ENCODE assay signal across 14 cellular contexts in genomic region chr11:61042537-61042936, GRCh38. TPM values are rescaled to one million over a fixed set of nuclear protein-coding genes. Genes with fewer than 3 reads are reported as not detected.
DNase-seq lines count a peak whose midpoint lies in the region; ATAC-seq and TF ChIP-seq lines count a peak whose summit lies in the region.
"Had no signal": no experiment of that assay in that cellular context is flagged by ENCODE, and none has a peak within 500 bp of the region (broad histone marks: within the 10 kb centered on the region; RNA-seq: fewer than 3 reads in every experiment).

No MANE protein-coding gene starts in this region.

- no peaks in the 10 kb centered on the region for H3K36me3 ChIP-seq in neural cell (ENCODE audit: insufficient read depth, low read length)
- H3K36me3 ChIP-seq: tibial nerve had no signal

- H3K27me3 ChIP-seq in neural cell (ENCODE audit: insufficient read depth, low read depth, low read length): no peaks in the 10 kb centered on the region
- H3K27me3 ChIP-seq: hepatocyte, tibial nerve had no signal

- peak overlapping the region; percentile 85 to 99 for H3K27ac Mint-ChIP-seq in activated naive CD4-positive, alpha-beta T cell treated with anti-CD3 and anti-CD28 coated beads, Interleukin-2, amount 50 U/mL, for 72 hours

- H3F3A ChIP-seq in neural cell (ENCODE audit: insufficient read depth, low read length, poor library complexity, severe bottlenecking): no peaks in the 10 kb centered on the region

- H2AFZ ChIP-seq in neural cell (ENCODE audit: low read depth, low read length): peak overlapping the region; percentile 31
- H2AFZ ChIP-seq: hepatocyte had no signal

- TF ChIP-seq CTCF in neural cell (IDR thresholded peaks at IDR 0.05; ENCODE audit: poor library complexity, severe bottlenecking): no peak

- H3K9me3 Mint-ChIP-seq in activated naive CD4-positive, alpha-beta T cell treated with anti-CD3 and anti-CD28 coated beads, Interleukin-2, amount 50 U/mL, for 72 hours: no peaks in the 10 kb centered on the region

- no peaks in the 10 kb centered on the region for H3K79me2 ChIP-seq in neural cell (replicated peaks; ENCODE audit: insufficient read depth, low read length)
- H3K79me2 ChIP-seq: hepatocyte had no signal

- no peak overlapping the region for H3K4me3 ChIP-seq in neural cell (ENCODE audit: low read length)
- H3K4me3 ChIP-seq: hepatocyte, tibial nerve had no signal

- H3K4me2 ChIP-seq in neural cell (ENCODE audit: low read length): no peak overlapping the region
- H3K4me2 ChIP-seq: hepatocyte had no signal

- H4K20me1 ChIP-seq in neural cell (ENCODE audit: insufficient read depth): no peaks in the 10 kb centered on the region

- no peak for TF ChIP-seq EP300 in neural cell (conservative IDR thresholded peaks at IDR 0.05; ENCODE audit: poor library complexity, severe bottlenecking)

- H3K9me2 ChIP-seq in neural cell (ENCODE audit: insufficient read depth, low read length): no peaks in the 10 kb centered on the region

- ATAC-seq in HG03066 (IDR thresholded peaks at IDR 0.05; ENCODE audit: low read depth, unreplicated experiment) (peak; percentile 9), GM21360 (IDR thresholded peaks at IDR 0.05; ENCODE audit: unreplicated experiment) (no peak)
- ATAC-seq in activated naive CD4-positive, alpha-beta T cell treated with anti-CD3 and anti-CD28 coated beads, Interleukin-2, amount 50 U/mL, for 72 hours: peak; percentile 2 to 22
- ATAC-seq: SK-N-SH treated with all-trans-retinoic acid at 6 μM for 48 hours had no signal

- peaks cover 9 to 26% of the 10 kb centered on the region in 2 donors for H3K36me3 Mint-ChIP-seq in activated naive CD4-positive, alpha-beta T cell treated with anti-CD3 and anti-CD28 coated beads, Interleukin-2, amount 50 U/mL, for 72 hours

- H3K27ac ChIP-seq in neural cell (ENCODE audit: low read length): peak overlapping the region; percentile 67

- DNase-seq in NCI-H2029 (lab: John Stamatoyannopoulos, UW) (peak; percentile 37), NCI-H2029 treated with DMSO at 0.1 percent for 48 hours (lab: John Stamatoyannopoulos, UW) (no peak), kidney tubule cell (ENCODE audit: low spot score) (no peak), amygdala (lab: John Stamatoyannopoulos, UW) (no peak)
- DNase-seq in activated naive CD4-positive, alpha-beta T cell treated with anti-CD3 and anti-CD28 coated beads, Interleukin-2, amount 50 U/mL, for 72 hours (ENCODE audit: low spot score in 2 of 2): no peak
- DNase-seq: 8988T, GOT3 had no signal

- TF ChIP-seq RAD21 in neural cell (conservative IDR thresholded peaks at IDR 0.05): no peak

- H3K9me3 ChIP-seq in neural cell (ENCODE audit: low read length): no peaks in the 10 kb centered on the region
- H3K9me3 ChIP-seq: tibial nerve had no signal

- no peak overlapping the region for H3K9ac ChIP-seq in neural cell (ENCODE audit: low read length)

TF ChIP-seq in neural cell, 6 proteins besides CTCF, POLR2A, EP300 and RAD21:
- no peak for TF ChIP-seq MXI1 (conservative IDR thresholded peaks at IDR 0.05; ENCODE audit: poor library complexity, severe bottlenecking)

RNA-seq across cellular contexts. Expression of gene CD5, which starts 59.8 kb away (rescaled TPM):
- 100 to 1,000 TPM; 227 to 294 TPM for total RNA-seq in activated naive CD4-positive, alpha-beta T cell treated with anti-CD3 and anti-CD28 coated beads, Interleukin-2, amount 50 U/mL, for 72 hours
- polyA plus RNA-seq in neural cell: not detected in 2 replicates
- polyA minus RNA-seq in neural cell: not detected in 2 replicates
- total RNA-seq: hepatocyte, M059J had no signal
